ENCODE assay signal across 31 cellular contexts in the genomic region with DNA sequence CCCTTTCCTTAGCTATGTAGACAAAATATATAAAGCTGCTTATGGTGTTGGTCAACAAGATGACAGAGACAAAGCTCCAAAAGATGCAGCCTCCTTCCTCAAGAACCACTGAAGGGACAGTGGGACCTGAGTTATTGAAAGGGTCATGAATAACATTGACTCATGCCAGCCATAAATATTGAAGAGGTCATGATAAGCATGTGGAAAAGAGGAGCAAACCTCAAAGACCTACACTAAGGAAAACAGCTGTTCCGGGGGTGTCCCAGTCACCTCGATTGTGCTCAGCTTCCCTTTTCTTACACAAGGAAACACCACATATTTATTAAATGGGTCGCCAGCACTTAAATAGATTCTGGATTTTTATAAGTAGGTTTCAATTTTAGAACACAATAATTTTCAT.
A peak's percentile ranks its signal among the peaks of the same experiment; 100 is the strongest.
DNase-seq lines count a peak whose midpoint lies in the region; ATAC-seq and TF ChIP-seq lines count a peak whose summit lies in the region.
"Had no signal": no experiment of that assay in that cellular context is flagged by ENCODE, and none has a peak within 500 bp of the region (broad histone marks: within the 10 kb centered on the region; RNA-seq: fewer than 3 reads in every experiment).

No MANE protein-coding gene starts in this region.

- H3K4ac ChIP-seq in IMR-90 (ENCODE audit: low read depth, low read length) = no peak overlapping the region

- no peaks in the 10 kb centered on the region for H3K79me1 ChIP-seq in IMR-90 (ENCODE audit: low read depth in 1 of 2, low read length in 2 of 2)

- H3K4me3 ChIP-seq in IMR-90 (ENCODE audit: insufficient read depth, low read depth, low read length) (no peak overlapping the region), prostate gland (no peak overlapping the region)
- H3K4me3 ChIP-seq: adrenal gland, BLaER1, heart right ventricle, skin epidermis, suprapubic skin had no signal

- H2AK5ac ChIP-seq in IMR-90 (ENCODE audit: low read depth, low read length) = no peak overlapping the region

- no peaks in the 10 kb centered on the region for H3K9me1 ChIP-seq in IMR-90 (ENCODE audit: insufficient read depth, low read length)

- no CpG with 5 or more reads among the region's 3 CpGs for WGBS in IMR-90 (ENCODE audit: extremely low coverage in 2 of 2, insufficient read length in 1 of 2), 2 experiments
- WGBS in prostate gland = 78% methylated on average over 3 of the region's 3 CpGs

- H3K36me3 Mint-ChIP-seq in activated T-cell treated with anti-CD3 and anti-CD28 coated beads, Interleukin-2, amount 50 U/mL, for 24 hours (ENCODE audit: low read depth) = peaks cover 69% of the 10 kb centered on the region
- H3K36me3 Mint-ChIP-seq in dendritic cell treated with granulocyte-macrophage colony-stimulating factor and Interleukin-4, amounts not matched to agents 40 ng/mL and 50 ng/mL, for 4 days (ENCODE audit: low read depth) = peaks cover 65% of the 10 kb centered on the region
- H3K36me3 Mint-ChIP-seq in stimulated activated effector memory CD8-positive, alpha-beta T cell treated with anti-CD3 and anti-CD28 coated beads, Interleukin-12 subunit alpha, Interleukin-12 subunit beta, amount 100 ng/mL, for 72 hours = no peaks in the 10 kb centered on the region
- H3K36me3 Mint-ChIP-seq: brain, WTC11 had no signal

- H2BK20ac ChIP-seq in IMR-90 (ENCODE audit: low read depth, low read length) = no peak overlapping the region

- H3K27ac ChIP-seq in IMR-90 (ENCODE audit: insufficient read depth, low read length) (no peak overlapping the region), prostate gland (no peak overlapping the region)
- H3K27ac ChIP-seq: adrenal gland, BLaER1, heart right ventricle, HL-60, RWPE1, skin epidermis, suprapubic skin had no signal

- H4K8ac ChIP-seq in IMR-90 (ENCODE audit: low read depth in 2 of 2, low read length in 2 of 2) = no peak overlapping the region

- DNase-seq in activated T-cell treated with anti-CD3 and anti-CD28 coated beads, Interleukin-2, amount 50 U/mL, for 24 hours = no peak
- DNase-seq in activated T-cell treated with anti-CD3 and anti-CD28 coated beads, Interleukin-2, amount 50 U/mL, for 1 hour = no peak
- no peak for DNase-seq in IMR-90
- no peak for DNase-seq in stimulated activated effector memory CD8-positive, alpha-beta T cell treated with anti-CD3 and anti-CD28 coated beads, Interleukin-12 subunit alpha, Interleukin-12 subunit beta, amount 100 ng/mL, for 72 hours (ENCODE audit: low spot score in 2 of 2)
- DNase-seq in UCSD-AML1 (lab: John Stamatoyannopoulos, UW; ENCODE audit: unreplicated experiment) = no peak
- no peak for DNase-seq in prostate gland (ENCODE audit: low spot score)
- DNase-seq in HuH-7 (ENCODE audit: low spot score) = no peak
- DNase-seq: ACHN; activated CD8-positive, alpha-beta memory T cell treated with anti-CD3 and anti-CD28 coated beads for 24 hours; adrenal gland; effector CD8-positive, alpha-beta T cell; erythroblast; H9; heart right ventricle; NCI-H1105 treated with DMSO at 0.1 percent for 48 hours; NCI-H2029 treated with DMSO at 0.1 percent for 48 hours; NCI-H82; occipital lobe; SK-N-SH; stimulated activated CD4-positive, alpha-beta T cell treated with anti-CD3 and anti-CD28 coated beads, Interleukin-1b, Interleukin-23, amount 100 ng/mL, for 48 hours; T1000 had no signal

- no peak overlapping the region for H2BK120ac ChIP-seq in IMR-90 (ENCODE audit: low read depth, low read length)

- H3K4me1 Mint-ChIP-seq in activated T-cell treated with anti-CD3 and anti-CD28 coated beads, Interleukin-2, amount 50 U/mL, for 24 hours (ENCODE audit: low read depth) = peaks cover 18% of the 10 kb centered on the region
- H3K4me1 Mint-ChIP-seq in dendritic cell treated with granulocyte-macrophage colony-stimulating factor and Interleukin-4, amounts not matched to agents 40 ng/mL and 50 ng/mL, for 4 days (ENCODE audit: low read depth) = peaks cover 31% of the 10 kb centered on the region
- H3K4me1 Mint-ChIP-seq in stimulated activated effector memory CD8-positive, alpha-beta T cell treated with anti-CD3 and anti-CD28 coated beads, Interleukin-12 subunit alpha, Interleukin-12 subunit beta, amount 100 ng/mL, for 72 hours = peaks cover 12% of the 10 kb centered on the region
- H3K4me1 Mint-ChIP-seq: brain, H9 had no signal

- H3K27ac Mint-ChIP-seq in activated T-cell treated with anti-CD3 and anti-CD28 coated beads, Interleukin-2, amount 50 U/mL, for 24 hours = peak overlapping the region; percentile 76
- H3K27ac Mint-ChIP-seq in dendritic cell treated with granulocyte-macrophage colony-stimulating factor and Interleukin-4, amounts not matched to agents 40 ng/mL and 50 ng/mL, for 4 days = peak overlapping the region; percentile 36
- H3K27ac Mint-ChIP-seq in stimulated activated effector memory CD8-positive, alpha-beta T cell treated with anti-CD3 and anti-CD28 coated beads, Interleukin-12 subunit alpha, Interleukin-12 subunit beta, amount 100 ng/mL, for 72 hours = peak overlapping the region; percentile 36
- H3K27ac Mint-ChIP-seq: brain, H9, WTC11 had no signal

- H2AFZ ChIP-seq in IMR-90 (replicated peaks; ENCODE audit: low read length, poor library complexity) = no peak overlapping the region

- no peak overlapping the region for H3K18ac ChIP-seq in IMR-90 (ENCODE audit: low read depth, low read length)

- H3K27me3 Mint-ChIP-seq in activated T-cell treated with anti-CD3 and anti-CD28 coated beads, Interleukin-2, amount 50 U/mL, for 24 hours = no peaks in the 10 kb centered on the region
- H3K27me3 Mint-ChIP-seq in dendritic cell treated with granulocyte-macrophage colony-stimulating factor and Interleukin-4, amounts not matched to agents 40 ng/mL and 50 ng/mL, for 4 days = no peaks in the 10 kb centered on the region
- H3K27me3 Mint-ChIP-seq: brain had no signal

- TF ChIP-seq CTCF in IMR-90 (conservative IDR thresholded peaks at IDR 0.05; ENCODE audit: low read depth, low read length) (no peak), prostate gland (IDR thresholded peaks at IDR 0.05) (no peak)

- peak overlapping the region; percentile 15; the same call in 1 of the 2 replicates for H3K23ac ChIP-seq in IMR-90 (ENCODE audit: low read depth, low read length)

- ATAC-seq in IMR-90 (ENCODE audit: low read depth) = no peak
- ATAC-seq in stimulated activated effector memory CD8-positive, alpha-beta T cell treated with anti-CD3 and anti-CD28 coated beads, Interleukin-12 subunit alpha, Interleukin-12 subunit beta, amount 100 ng/mL, for 72 hours = no peak
- ATAC-seq: heart right ventricle, HepG2, WTC11 had no signal

- H3K27me3 ChIP-seq in IMR-90 (ENCODE audit: control insufficient read depth, insufficient read depth, low read length) (no peaks in the 10 kb centered on the region), prostate gland (replicated peaks; ENCODE audit: insufficient read depth) (no peaks in the 10 kb centered on the region)
- H3K27me3 ChIP-seq: adrenal gland, BLaER1, heart right ventricle, suprapubic skin had no signal

- no peaks in the 10 kb centered on the region for H3K9me3 Mint-ChIP-seq in activated T-cell treated with anti-CD3 and anti-CD28 coated beads, Interleukin-2, amount 50 U/mL, for 24 hours
- H3K9me3 Mint-ChIP-seq in dendritic cell treated with granulocyte-macrophage colony-stimulating factor and Interleukin-4, amounts not matched to agents 40 ng/mL and 50 ng/mL, for 4 days = no peaks in the 10 kb centered on the region
- no peaks in the 10 kb centered on the region for H3K9me3 Mint-ChIP-seq in stimulated activated effector memory CD8-positive, alpha-beta T cell treated with anti-CD3 and anti-CD28 coated beads, Interleukin-12 subunit alpha, Interleukin-12 subunit beta, amount 100 ng/mL, for 72 hours
- H3K9me3 Mint-ChIP-seq: activated T-helper 1 cell treated with anti-CD3 and anti-CD28 coated beads, Interleukin-12 subunit alpha, Interleukin-12 subunit beta, Interleukin-2, Interleukin-4 antibody, amounts not matched to agents 30 ng/mL and 10 ng/mL and 1 ng/mL, durations not matched to agents 14 hours and 24 hours and 36 hours; brain; H9; WTC11 had no signal

- H3K4me1 ChIP-seq in IMR-90 (ENCODE audit: control insufficient read depth, insufficient read depth, low read length) = no peaks in the 10 kb centered on the region
- H3K4me1 ChIP-seq in prostate gland (replicated peaks) = no peaks in the 10 kb centered on the region
- H3K4me1 ChIP-seq: adrenal gland, suprapubic skin had no signal

- TF ChIP-seq POLR2A in IMR-90 (IDR thresholded peaks at IDR 0.05; ENCODE audit: low read depth, low read length) (no peak), prostate gland (IDR thresholded peaks at IDR 0.05) (no peak)

- BruUV-seq in IMR-90 (replicated peaks; lab: Mats Ljungman, UMichigan) = no TSS peak

- H4K5ac ChIP-seq in IMR-90 (ENCODE audit: low read depth, low read length) = no peak overlapping the region

- intact Hi-C loops in IMR-90 (cut with micrococcal nuclease) (no loop called here), prostate gland (cut with DNase I) (no loop called here)
- intact Hi-C loops in dendritic cell treated with granulocyte-macrophage colony-stimulating factor and Interleukin-4, amounts not matched to agents 40 ng/mL and 50 ng/mL, for 4 days (cut with micrococcal nuclease) = loop anchor here (5.0 kb wide), 1 partner anchor 39 kb away; no protein-coding TSS in a partner anchor

- no peak overlapping the region for H2BK15ac ChIP-seq in IMR-90 (ENCODE audit: low read depth, low read length)

- TF ChIP-seq RAD21 in IMR-90 (IDR thresholded peaks at IDR 0.05; ENCODE audit: low read length) = no peak

- no peak overlapping the region for H3K4me3 Mint-ChIP-seq in activated T-cell treated with anti-CD3 and anti-CD28 coated beads, Interleukin-2, amount 50 U/mL, for 24 hours
- H3K4me3 Mint-ChIP-seq in dendritic cell treated with granulocyte-macrophage colony-stimulating factor and Interleukin-4, amounts not matched to agents 40 ng/mL and 50 ng/mL, for 4 days = no peak overlapping the region
- no peak overlapping the region for H3K4me3 Mint-ChIP-seq in stimulated activated effector memory CD8-positive, alpha-beta T cell treated with anti-CD3 and anti-CD28 coated beads, Interleukin-12 subunit alpha, Interleukin-12 subunit beta, amount 100 ng/mL, for 72 hours
- H3K4me3 Mint-ChIP-seq: activated T-helper 1 cell treated with anti-CD3 and anti-CD28 coated beads, Interleukin-12 subunit alpha, Interleukin-12 subunit beta, Interleukin-2, Interleukin-4 antibody, amounts not matched to agents 30 ng/mL and 10 ng/mL and 1 ng/mL, durations not matched to agents 14 hours and 24 hours and 36 hours; brain; H9; WTC11 had no signal

- H4K20me1 ChIP-seq in IMR-90 (ENCODE audit: insufficient read depth, low read length) = no peaks in the 10 kb centered on the region
- H4K20me1 ChIP-seq: BLaER1 had no signal

- H4K91ac ChIP-seq in IMR-90 (ENCODE audit: insufficient read depth, low read depth, low read length) = no peak overlapping the region

- in situ Hi-C loops in IMR-90 (cut with MboI; ENCODE audit: low sequenced_read_pairs) = loop anchor here (25.0 kb wide), 2 partner anchors 711 to 1761 kb away; no protein-coding TSS in a partner anchor

- CTCF ChIA-PET in IMR-90 (lab: Yijun Ruan, JAX) = interaction anchor here (0.6 kb wide), 1 partner anchor 676 kb away, joined by 3 read pairs; no protein-coding TSS in a partner anchor

- H3K9ac ChIP-seq in IMR-90 (ENCODE audit: low read depth, low read length) = no peak overlapping the region
- H3K9ac ChIP-seq: BLaER1, SK-N-SH had no signal

- H3K36me3 ChIP-seq in IMR-90 (ENCODE audit: control insufficient read depth, insufficient read depth, low read length) (no peaks in the 10 kb centered on the region), prostate gland (no peaks in the 10 kb centered on the region)
- H3K36me3 ChIP-seq: adrenal gland, BLaER1, suprapubic skin had no signal

- dilution Hi-C loops in IMR-90 (cut with HindIII; ENCODE audit: low sequenced_read_pairs, unreplicated experiment) = no loop called here

- H2AK9ac ChIP-seq in IMR-90 (replicated peaks; ENCODE audit: low read depth, low read length, poor library complexity) = no peak overlapping the region

- H3K9me3 ChIP-seq in IMR-90 (ENCODE audit: control insufficient read depth, insufficient read depth, low read length) = no peaks in the 10 kb centered on the region
- H3K9me3 ChIP-seq in prostate gland = no peaks in the 10 kb centered on the region
- H3K9me3 ChIP-seq: adrenal gland, BLaER1, heart right ventricle, SK-N-SH, suprapubic skin had no signal

- no peak overlapping the region for H3K14ac ChIP-seq in IMR-90 (replicated peaks; ENCODE audit: low read depth, low read length)

- POLR2A ChIA-PET in IMR-90 (lab: Charles Lee; ENCODE audit: unreplicated experiment) = no interaction called here

- no peak overlapping the region for H3K4me2 ChIP-seq in IMR-90 (ENCODE audit: low read depth, low read length)
- H3K4me2 ChIP-seq: BLaER1, SK-N-SH had no signal

- H3K56ac ChIP-seq in IMR-90 (ENCODE audit: extremely low read depth, insufficient read depth, low read length) = no peak overlapping the region

- H2BK5ac ChIP-seq in IMR-90 (ENCODE audit: low read depth, low read length, poor library complexity, severe bottlenecking) = no peak overlapping the region
